In the genomic region with DNA sequence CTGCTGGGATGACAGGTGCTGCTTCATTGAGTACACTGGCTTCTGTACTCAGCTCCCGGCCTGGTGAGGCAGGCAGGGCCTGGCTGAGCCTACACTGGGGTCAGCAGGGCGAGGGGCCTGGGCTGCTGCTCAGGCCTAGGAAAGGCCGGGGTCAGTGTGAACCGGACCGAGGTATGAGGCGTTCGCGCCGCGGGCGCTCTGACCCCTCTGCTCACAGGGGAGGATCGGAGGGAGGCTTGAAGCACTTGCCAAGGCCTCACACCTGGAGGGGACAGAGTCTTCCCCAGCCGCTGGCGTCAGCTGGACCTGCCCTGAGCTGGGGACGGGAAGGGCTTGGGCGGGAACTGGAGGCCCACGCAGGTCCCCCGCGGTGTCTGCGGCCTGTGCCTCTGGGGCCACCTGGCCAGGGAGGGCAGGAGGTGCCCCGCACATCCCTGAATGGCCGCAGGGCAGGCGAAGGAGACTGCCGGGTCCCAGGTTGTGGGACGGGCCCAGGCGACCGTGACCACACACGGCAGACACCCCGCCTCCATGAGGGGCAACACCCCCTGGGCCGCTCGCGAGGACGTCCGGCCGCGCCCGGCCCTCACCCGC, we compare ENCODE assay signal across 10 cellular contexts. TPM values are rescaled to one million over a fixed set of nuclear protein-coding genes. Genes with fewer than 3 reads are reported as not detected.
A peak's percentile ranks its signal among the peaks of the same experiment; 100 is the strongest.
DNase-seq lines count a peak whose midpoint lies in the region; ATAC-seq, FAIRE-seq and TF ChIP-seq lines count a peak whose summit lies in the region.
"Had no signal": no experiment of that assay in that cellular context is flagged by ENCODE, and none has a peak within 500 bp of the region (broad histone marks: within the 10 kb centered on the region; RNA-seq: fewer than 3 reads in every experiment).

No MANE protein-coding gene starts in this region.

- peak; percentile 7 for ATAC-seq in memory B cell (ENCODE audit: low read depth)

- DNase-seq in DMS 273 (lab: John Stamatoyannopoulos, UW; ENCODE audit: unreplicated experiment) (peak; percentile 62), DMS 273 treated with DMSO at 0.1 percent for 48 hours (lab: John Stamatoyannopoulos, UW) (no peak), H54 (ENCODE audit: insufficient read length, low spot score) (peak; percentile 30), breast epithelium (ENCODE audit: low spot score in 2 of 2) (peak in 1 of 2 donors; percentile 40), memory B cell (ENCODE audit: low spot score in 2 of 2) (no peak), OCI-M2 (lab: John Stamatoyannopoulos, UW; ENCODE audit: unreplicated experiment) (no peak)

- H3K9me3 ChIP-seq in breast epithelium, result no peaks in the 10 kb centered on the region

- peak overlapping the region; percentile 81 for H3K9ac ChIP-seq in KMS-11

- H3K36me3 Mint-ChIP-seq in memory B cell, result peaks cover 9% of the 10 kb centered on the region

- 0 out of 2 replicates have a peak, but pooled peaks cover 5% of the 10 kb centered on the region for H3K79me2 ChIP-seq in KMS-11 (ENCODE audit: insufficient read depth, low read depth)

- H3K4me1 Mint-ChIP-seq in memory B cell, result peaks cover 30% of the 10 kb centered on the region

- H3K4me2 ChIP-seq in KMS-11, result peak overlapping the region; percentile 92

- TF ChIP-seq POLR2A in H54 (IDR thresholded peaks at IDR 0.05; ENCODE audit: low read depth, low read length), result no peak
- TF ChIP-seq POLR2A in breast epithelium (IDR thresholded peaks at IDR 0.05), result no peak

- TF ChIP-seq CTCF in KMS-11 (conservative IDR thresholded peaks at IDR 0.05; ENCODE audit: low read depth, low read length) (no peak), breast epithelium (IDR thresholded peaks at IDR 0.05) (no peak)

- H3K36me3 ChIP-seq in KMS-11 (ENCODE audit: insufficient read depth) (no peaks in the 10 kb centered on the region), breast epithelium (no peaks in the 10 kb centered on the region), urinary bladder (ENCODE audit: insufficient read depth) (no peaks in the 10 kb centered on the region)

- H3K4me1 ChIP-seq in KMS-11 (ENCODE audit: low read depth, poor library complexity, severe bottlenecking) (peaks cover 25% of the 10 kb centered on the region), breast epithelium (peaks cover 15 to 17% of the 10 kb centered on the region in 2 donors), urinary bladder (ENCODE audit: insufficient read depth) (no peaks in the 10 kb centered on the region)

- 4% methylated on average over 38 of the region's 38 CpGs for WGBS in urinary bladder

- H3K27ac Mint-ChIP-seq in memory B cell, result peak overlapping the region; percentile 76

- no peaks in the 10 kb centered on the region for H4K20me1 ChIP-seq in KMS-11 (ENCODE audit: insufficient read depth)

- H3K4me3 Mint-ChIP-seq in memory B cell, result peak overlapping the region; percentile 87

- H3K27me3 ChIP-seq in KMS-11 (ENCODE audit: insufficient read depth, low read depth), result peaks cover 22% of the 10 kb centered on the region
- peaks cover 0 to 7% of the 10 kb centered on the region in 2 donors for H3K27me3 ChIP-seq in breast epithelium

- intact Hi-C loops in breast epithelium (cut with DNase I; ENCODE audit: low total_unique reads), result loop anchor here (2.0 kb wide), 1 partner anchor 137 kb away; no protein-coding TSS in a partner anchor

- H3K27me3 Mint-ChIP-seq in memory B cell, result no peaks in the 10 kb centered on the region

- no peak for FAIRE-seq in H54 (lab: Jason Lieb, UNC)
- FAIRE-seq: A204.1, endometrium had no signal

- H3K4me3 ChIP-seq in KMS-11 (IDR thresholded peaks at IDR 0.05; ENCODE audit: insufficient read depth, low read depth, low read length), result no peak overlapping the region
- peak overlapping the region; percentile 86 to 95 (median 89) for H3K4me3 ChIP-seq in breast epithelium
- H3K4me3 ChIP-seq in urinary bladder (ENCODE audit: low read depth, low read length), result peak overlapping the region; percentile 82

- H2AFZ ChIP-seq in KMS-11 (ENCODE audit: low read depth), result peak overlapping the region; percentile 71

- H3K27ac ChIP-seq in KMS-11 (peak overlapping the region; percentile 42), breast epithelium (peak overlapping the region; percentile 88 to 94), urinary bladder (ENCODE audit: low read depth) (peak overlapping the region; percentile 80)

- H3K9me3 Mint-ChIP-seq in memory B cell, result no peaks in the 10 kb centered on the region

RNA-seq across cellular contexts. Expression of gene PEX10, which starts 0.5 kb away (rescaled TPM):
- total RNA-seq in breast epithelium (10 to 100 TPM; 23.3 to 37.4 (median 24.1) TPM), urinary bladder (13.9 TPM)
- 22.9 TPM for polyA plus RNA-seq in urinary bladder

RNA-seq across cellular contexts. Expression of gene RER1, which starts 20.3 kb away (rescaled TPM):
- total RNA-seq in breast epithelium (10 to 100 TPM; 58.3 to 75.1 (median 70.4) TPM), urinary bladder (48.1 TPM)
- 79.0 TPM for polyA plus RNA-seq in urinary bladder

RNA-seq across cellular contexts. Expression of gene MORN1, which starts 20.5 kb away (rescaled TPM):
- total RNA-seq in breast epithelium, result 10 to 100 TPM in 2 of 3 donors, 1 to 10 TPM in 1; 4.0 to 18.1 (median 17.7) TPM
- 11.1 TPM for total RNA-seq in urinary bladder
- polyA plus RNA-seq in urinary bladder, result 4.7 TPM

Comparison
In these comparisons a context has a peak if more than half of its experiments do, and no peak if none do; other contexts are left out.
1. DNase-seq: peak in DMS 273 (single experiment) and H54 (single experiment); none in DMS 273 treated with DMSO at 0.1 percent for 48 hours (single experiment), memory B cell (0 of 2) and OCI-M2 (single experiment).
2. Peak in every context shown above with its lines, with median percentiles within 50 percentile points of each other: H3K27ac ChIP-seq.